ENCODE assay signal across 8 cellular contexts in genomic region chr1:17119744-17120482, GRCh38. TPM values are rescaled to one million over a fixed set of nuclear protein-coding genes. Genes with fewer than 3 reads are reported as not detected.
A peak's percentile ranks its signal among the peaks of the same experiment; 100 is the strongest.
DNase-seq lines count a peak whose midpoint lies in the region; ATAC-seq, FAIRE-seq and TF ChIP-seq lines count a peak whose summit lies in the region.

No MANE protein-coding gene starts in this region.

- POLR2A ChIA-PET in GM12878 (lab: Charles Lee), result interaction anchor here (0.6 to 3.9 kb wide), 10 partner anchors 9 to 110 kb away, joined by 3 to 23 read pairs (median 6); no protein-coding TSS in a partner anchor
- POLR2A ChIA-PET in naive thymus-derived CD4-positive, alpha-beta T cell (lab: Charles Lee), result no interaction called here
- POLR2A ChIA-PET in activated CD4-positive, alpha-beta memory T cell treated with anti-CD3 and anti-CD28 coated beads, Interleukin-2, amount 10 ng/mL, durations not matched to agents 7 days and 5 days (lab: Charles Lee), result no interaction called here

- peak overlapping the region; percentile 96 to 100 (median 100) for H3K4me2 ChIP-seq in BLaER1 treated with 17β-estradiol and CSF1 and Interleukin-3, amounts not matched to agents 10 nM and 100 nM
- H3K4me2 ChIP-seq in GM12878 (ENCODE audit: control insufficient read depth, insufficient read depth), result peak overlapping the region; percentile 69

- no peaks in the 10 kb centered on the region for H3K9me3 ChIP-seq in BLaER1 treated with 17β-estradiol and CSF1 and Interleukin-3, amounts not matched to agents 10 nM and 100 nM (replicated peaks in 1 of 11)
- H3K9me3 ChIP-seq in GM12878 (replicated peaks; ENCODE audit: control insufficient read depth, insufficient read depth, low read length), result no peaks in the 10 kb centered on the region
- H3K9me3 ChIP-seq in naive thymus-derived CD4-positive, alpha-beta T cell (ENCODE audit: control insufficient read depth in 2 of 3, low read length in 3 of 3), result no peaks in the 10 kb centered on the region
- H3K9me3 ChIP-seq in effector memory CD4-positive, alpha-beta T cell (ENCODE audit: control insufficient read depth, low read length), result no peaks in the 10 kb centered on the region

- peaks cover 19 to 25% (median 21%) of the 10 kb centered on the region in 11 experiments for H3K27me3 ChIP-seq in BLaER1 treated with 17β-estradiol and CSF1 and Interleukin-3, amounts not matched to agents 10 nM and 100 nM
- peaks cover 9 to 11% of the 10 kb centered on the region in 2 experiments; a peak in 3 of 4 replicates for H3K27me3 ChIP-seq in GM12878 (replicated peaks in 1 of 2; ENCODE audit: control insufficient read depth in 2 of 2, insufficient read depth in 2 of 2, low read length in 1 of 2)
- no peaks in the 10 kb centered on the region for H3K27me3 ChIP-seq in naive thymus-derived CD4-positive, alpha-beta T cell (ENCODE audit: control insufficient read depth in 2 of 2, insufficient read depth in 2 of 2, low read length in 2 of 2)
- H3K27me3 ChIP-seq in effector memory CD4-positive, alpha-beta T cell (replicated peaks; ENCODE audit: control insufficient read depth, insufficient read depth, low read length, poor library complexity, severe bottlenecking), result peaks cover 24% of the 10 kb centered on the region

- peak overlapping the region; percentile 46 for H2AFZ ChIP-seq in GM12878 (ENCODE audit: control insufficient read depth, low read depth, low read length)

- TF ChIP-seq CTCF in HFFc6 (IDR thresholded peaks at IDR 0.05) (no peak), GM12878 (IDR thresholded peaks at IDR 0.05 in 2 of 3, conservative IDR thresholded peaks at IDR 0.05 in 1 of 3; ENCODE audit: control insufficient read depth in 2 of 3, extremely low read depth in 1 of 3, insufficient read depth in 1 of 3, low read depth in 3 of 3, low read length in 3 of 3) (peak in 2 of 3 experiments; percentile 28 to 50; a peak in 3 of 6 replicates)

- no peaks in the 10 kb centered on the region for H3K79me2 ChIP-seq in GM12878 (ENCODE audit: control insufficient read depth, insufficient read depth, low read length)

- H3K9ac ChIP-seq in BLaER1 treated with 17β-estradiol and CSF1 and Interleukin-3, amounts not matched to agents 10 nM and 100 nM, result peak overlapping the region in 10 of 11 experiments; percentile 12 to 73 (median 46); a peak in 15 of 22 replicates
- H3K9ac ChIP-seq in GM12878 (ENCODE audit: control insufficient read depth, insufficient read depth, low read length), result no peak overlapping the region

- no peaks in the 10 kb centered on the region for H3K9me3 Mint-ChIP-seq in HFFc6
- no peaks in the 10 kb centered on the region for H3K9me3 Mint-ChIP-seq in naive thymus-derived CD4-positive, alpha-beta T cell
- H3K9me3 Mint-ChIP-seq in activated CD4-positive, alpha-beta memory T cell treated with anti-CD3 and anti-CD28 coated beads, Interleukin-2, amount 10 ng/mL, durations not matched to agents 7 days and 5 days, result no peaks in the 10 kb centered on the region

- no peak for FAIRE-seq in GM12878 (lab: Jason Lieb, UNC)

- peaks cover 0 to 21% (median 0%) of the 10 kb centered on the region in 11 experiments; a peak in 6 of 22 replicates for H4K20me1 ChIP-seq in BLaER1 treated with 17β-estradiol and CSF1 and Interleukin-3, amounts not matched to agents 10 nM and 100 nM
- no peaks in the 10 kb centered on the region for H4K20me1 ChIP-seq in GM12878 (ENCODE audit: control insufficient read depth, insufficient read depth)

- intact Hi-C loops in GM12878 (cut with micrococcal nuclease; ENCODE audit: unreplicated experiment) (loop anchor here (1.0 to 5.0 kb wide), 2 partner anchors 43 to 61 kb away; no protein-coding TSS in a partner anchor), left colon (cut with DNase I, micrococcal nuclease) (no loop called here)
- intact Hi-C loops in naive thymus-derived CD4-positive, alpha-beta T cell (cut with micrococcal nuclease), result no loop called here

- no peaks in the 10 kb centered on the region for H3K36me3 Mint-ChIP-seq in HFFc6 (ENCODE audit: low read depth)
- no peaks in the 10 kb centered on the region for H3K36me3 Mint-ChIP-seq in naive thymus-derived CD4-positive, alpha-beta T cell
- H3K36me3 Mint-ChIP-seq in activated CD4-positive, alpha-beta memory T cell treated with anti-CD3 and anti-CD28 coated beads, Interleukin-2, amount 10 ng/mL, durations not matched to agents 7 days and 5 days (ENCODE audit: low read depth), result no peaks in the 10 kb centered on the region

- H3K4me1 ChIP-seq in BLaER1 treated with 17β-estradiol and CSF1 and Interleukin-3, amounts not matched to agents 10 nM and 100 nM, result peaks cover 50 to 65% (median 58%) of the 10 kb centered on the region in 10 experiments
- peaks cover 8% of the 10 kb centered on the region; the same call in 1 of the 2 replicates for H3K4me1 ChIP-seq in GM12878 (ENCODE audit: control insufficient read depth, insufficient read depth, low read length)
- H3K4me1 ChIP-seq in naive thymus-derived CD4-positive, alpha-beta T cell (ENCODE audit: control insufficient read depth in 2 of 2, insufficient read depth in 2 of 2, low read length in 2 of 2), result peaks cover 0 to 7% of the 10 kb centered on the region in 2 donors
- H3K4me1 ChIP-seq in effector memory CD4-positive, alpha-beta T cell (ENCODE audit: control insufficient read depth, insufficient read depth, low read length, poor library complexity, severe bottlenecking), result peaks cover 13% of the 10 kb centered on the region

- TF ChIP-seq POLR2A in GM12878 (IDR thresholded peaks at IDR 0.05; ENCODE audit: low read depth, low read length), result no peak

- in situ Hi-C loops in GM12878 (cut with MboI), result loop anchor here (5.0 kb wide), 2 partner anchors 58 to 212 kb away; no protein-coding TSS in a partner anchor

- H3K27me3 Mint-ChIP-seq in HFFc6 (ENCODE audit: insufficient read depth), result peaks cover 37% of the 10 kb centered on the region
- H3K27me3 Mint-ChIP-seq in naive thymus-derived CD4-positive, alpha-beta T cell, result peaks cover 29 to 45% (median 35%) of the 10 kb centered on the region in 5 donors
- H3K27me3 Mint-ChIP-seq in activated CD4-positive, alpha-beta memory T cell treated with anti-CD3 and anti-CD28 coated beads, Interleukin-2, amount 10 ng/mL, durations not matched to agents 7 days and 5 days, result peaks cover 45% of the 10 kb centered on the region

- H3K4me3 ChIP-seq in BLaER1 treated with 17β-estradiol and CSF1 and Interleukin-3, amounts not matched to agents 10 nM and 100 nM, result peak overlapping the region; percentile 54 to 72 (median 62)
- H3K4me3 ChIP-seq in GM12878, result peak overlapping the region; percentile 63
- no peak overlapping the region for H3K4me3 ChIP-seq in naive thymus-derived CD4-positive, alpha-beta T cell (ENCODE audit: low read length)
- H3K4me3 ChIP-seq in effector memory CD4-positive, alpha-beta T cell (ENCODE audit: insufficient read depth, low read depth, low read length, poor library complexity, severe bottlenecking), result no peak overlapping the region

- no peak for DNase-seq in HFFc6
- peak; percentile 42 for DNase-seq in GM12878 (ENCODE audit: low read depth, low spot score)
- no peak for DNase-seq in naive thymus-derived CD4-positive, alpha-beta T cell
- no peak for DNase-seq in left colon
- DNase-seq in effector memory CD4-positive, alpha-beta T cell, result no peak
- no peak for DNase-seq in activated CD4-positive, alpha-beta memory T cell treated with anti-CD3 and anti-CD28 coated beads, Interleukin-2, amount 10 ng/mL, durations not matched to agents 7 days and 5 days

- no peak overlapping the region for H3K27ac Mint-ChIP-seq in HFFc6
- H3K27ac Mint-ChIP-seq in naive thymus-derived CD4-positive, alpha-beta T cell, result no peak overlapping the region
- no peak overlapping the region for H3K27ac Mint-ChIP-seq in activated CD4-positive, alpha-beta memory T cell treated with anti-CD3 and anti-CD28 coated beads, Interleukin-2, amount 10 ng/mL, durations not matched to agents 7 days and 5 days

- ATAC-seq in GM12878, result peak; percentile 80
- ATAC-seq in naive thymus-derived CD4-positive, alpha-beta T cell, result peak; percentile 52
- no peak for ATAC-seq in left colon
- no peak for ATAC-seq in HG02885 (IDR thresholded peaks at IDR 0.05; ENCODE audit: poor library complexity, unreplicated experiment)

- CTCF ChIA-PET in GM12878 (lab: Yijun Ruan, JAX), result interaction anchor here (0.7 to 12.1 kb wide), 11 partner anchors 10 to 217 kb away, joined by 3 to 315 read pairs (median 4); no protein-coding TSS in a partner anchor
- CTCF ChIA-PET in naive thymus-derived CD4-positive, alpha-beta T cell (lab: Charles Lee), result no interaction called here
- CTCF ChIA-PET in activated CD4-positive, alpha-beta memory T cell treated with anti-CD3 and anti-CD28 coated beads, Interleukin-2, amount 10 ng/mL, durations not matched to agents 7 days and 5 days (lab: Charles Lee), result interaction anchor here (0.8 kb wide), 1 partner anchor 121 kb away, joined by 4 read pairs; no protein-coding TSS in a partner anchor

- RAD21 ChIA-PET in GM12878 (lab: Charles Lee; ENCODE audit: unreplicated experiment), result interaction anchor here (0.6 to 9.7 kb wide), 17 partner anchors 9 to 126 kb away, joined by 3 to 186 read pairs (median 5); no protein-coding TSS in a partner anchor

- no peaks in the 10 kb centered on the region for H3K36me3 ChIP-seq in BLaER1 treated with 17β-estradiol and CSF1 and Interleukin-3, amounts not matched to agents 10 nM and 100 nM
- H3K36me3 ChIP-seq in GM12878 (ENCODE audit: control insufficient read depth in 2 of 2, insufficient read depth in 2 of 2, low read length in 1 of 2), result no peaks in the 10 kb centered on the region
- H3K36me3 ChIP-seq in naive thymus-derived CD4-positive, alpha-beta T cell (ENCODE audit: control insufficient read depth in 2 of 3, insufficient read depth in 3 of 3, low read length in 3 of 3), result no peaks in the 10 kb centered on the region
- no peaks in the 10 kb centered on the region for H3K36me3 ChIP-seq in effector memory CD4-positive, alpha-beta T cell (ENCODE audit: control insufficient read depth, insufficient read depth, low read length)

- no peak; a peak in 1 of 4 replicates for TF ChIP-seq EP300 in GM12878 (IDR thresholded peaks at IDR 0.05; ENCODE audit: borderline replicate concordance in 1 of 2, control insufficient read depth in 1 of 2, low read depth in 2 of 2, low read length in 2 of 2)

- 19% methylated on average over 19 of the region's 20 CpGs for WGBS in GM12878 (ENCODE audit: insufficient coverage, insufficient replicate concordance, low lambda C conversion rate, missing lambda C conversion rate)

- no TSS peak for BruUV-seq in GM12878 (replicated peaks; lab: Mats Ljungman, UMichigan)

- TF ChIP-seq RAD21 in GM12878 (IDR thresholded peaks at IDR 0.05; ENCODE audit: insufficient read depth, low read depth, low read length), result no peak

- H3K4me1 Mint-ChIP-seq in HFFc6 (ENCODE audit: low read depth), result peaks cover 17% of the 10 kb centered on the region
- peaks cover 0 to 23% (median 5%) of the 10 kb centered on the region in 7 donors for H3K4me1 Mint-ChIP-seq in naive thymus-derived CD4-positive, alpha-beta T cell
- H3K4me1 Mint-ChIP-seq in activated CD4-positive, alpha-beta memory T cell treated with anti-CD3 and anti-CD28 coated beads, Interleukin-2, amount 10 ng/mL, durations not matched to agents 7 days and 5 days, result peaks cover 4% of the 10 kb centered on the region

- H3K27ac ChIP-seq in BLaER1 treated with 17β-estradiol and CSF1 and Interleukin-3, amounts not matched to agents 10 nM and 100 nM, result peak overlapping the region in 8 of 11 experiments; percentile 35 to 78 (median 60); a peak in 15 of 22 replicates
- H3K27ac ChIP-seq in GM12878 (ENCODE audit: control insufficient read depth, insufficient read depth), result no peak overlapping the region
- H3K27ac ChIP-seq in naive thymus-derived CD4-positive, alpha-beta T cell (ENCODE audit: low read depth, low read length), result no peak overlapping the region
- no peak overlapping the region for H3K27ac ChIP-seq in effector memory CD4-positive, alpha-beta T cell (ENCODE audit: insufficient read depth, low read length, poor library complexity, severe bottlenecking)

- SMC1A ChIA-PET in GM12878 (lab: Charles Lee; ENCODE audit: uncharacterized antibody, unreplicated experiment), result interaction anchor here (1.2 to 12.4 kb wide), 11 partner anchors 9 to 216 kb away, joined by 3 to 236 read pairs (median 8); no protein-coding TSS in a partner anchor

- H3K4me3 Mint-ChIP-seq in HFFc6, result peak overlapping the region; percentile 36
- peak overlapping the region in 6 of 10 donors; percentile 12 to 75 (median 51) for H3K4me3 Mint-ChIP-seq in naive thymus-derived CD4-positive, alpha-beta T cell
- no peak overlapping the region for H3K4me3 Mint-ChIP-seq in activated CD4-positive, alpha-beta memory T cell treated with anti-CD3 and anti-CD28 coated beads, Interleukin-2, amount 10 ng/mL, durations not matched to agents 7 days and 5 days

RNA-seq across cellular contexts. Expression of gene PADI2, which starts 0.7 kb away (rescaled TPM):
- total RNA-seq in HFFc6 (2021; fragmentation: NEBNext Ultra II Directional; extraction: Animal tissue kit (Norgen Biotek cat#: 25700)), result under 1 TPM in 4 of 6 experiments, not detected in 2; 0.05 to 0.33 (median 0.13) TPM
- total RNA-seq in GM12878 (2013; cell fraction: nucleolus; rRNA removed), result 46.4 and 54.7 TPM in 2 replicates
- total RNA-seq in GM12878 (2014; rRNA removed), result 0.05 and 0.06 TPM in 2 replicates
- total RNA-seq in GM12878 (2014; rRNA removed; fragmentation: Illumina TruSeq; extraction: Trizol), result 0.09 TPM in 2 replicates
- 0.18 and 0.21 TPM in 2 replicates for total RNA-seq in GM12878 (2021)
- polyA plus RNA-seq in GM12878 (2011; ENCODE audit: low read depth), result 0.33 TPM
- 1.9 and 3.0 TPM in 2 replicates for polyA plus RNA-seq in GM12878 (2011; rRNA removed)
- polyA plus RNA-seq in GM12878 (2011; cell fraction: cytosol; rRNA removed), result 2.3 and 2.7 TPM in 2 replicates
- polyA plus RNA-seq in GM12878 (2011; cell fraction: nucleus; rRNA removed), result 7.6 and 15.7 TPM in 2 replicates
- polyA plus RNA-seq in GM12878 (2012), result 0.61 and 1.5 TPM in 2 replicates
- polyA plus RNA-seq in GM12878 (2014; fragmentation: Illumina TruSeq; extraction: Trizol), result 0.06 and 0.19 TPM in 2 replicates
- under 1 TPM; 0.05 to 0.09 TPM for polyA plus RNA-seq in GM12878 (2014; fragmentation: Nextera tagmentation; extraction: Ambion mirVana)
- 0.09 and 0.10 TPM in 2 replicates for polyA plus RNA-seq in GM12878 (2014; rRNA removed)
- under 1 TPM in 1 of 2 experiments, not detected in 1; 0.17 TPM for polyA plus RNA-seq in GM12878 (2016; fragmentation: Nextera tagmentation; extraction: Ambion mirVana)
- 3.7 and 4.6 TPM in 2 replicates for polyA minus RNA-seq in GM12878 (2011; rRNA and poly(A)+ RNA removed)
- polyA minus RNA-seq in GM12878 (2011; cell fraction: cytosol; rRNA and poly(A)+ RNA removed), result 1.9 and 2.0 TPM in 2 replicates
- polyA minus RNA-seq in GM12878 (2011; cell fraction: nucleus; rRNA and poly(A)+ RNA removed), result 2.1 and 2.3 TPM in 2 replicates
- 10 to 100 TPM in 1 of 5 experiments, 1 to 10 TPM in 1, under 1 TPM in 3; 0.08 to 11.2 (median 0.12) TPM for total RNA-seq in naive thymus-derived CD4-positive, alpha-beta T cell
- not detected for polyA plus RNA-seq in naive thymus-derived CD4-positive, alpha-beta T cell
- 100 to 1,000 TPM; 276 to 278 TPM for total RNA-seq in left colon
- total RNA-seq in activated CD4-positive, alpha-beta memory T cell treated with anti-CD3 and anti-CD28 coated beads, Interleukin-2, amount 10 ng/mL, durations not matched to agents 7 days and 5 days, result not detected

Comparison
In these comparisons a context has a peak if more than half of its experiments do, and no peak if none do; other contexts are left out.
1. H3K27ac ChIP-seq: peak in BLaER1 treated with 17β-estradiol and CSF1 and Interleukin-3, amounts not matched to agents 10 nM and 100 nM (8 of 11); none in GM12878 (single experiment), naive thymus-derived CD4-positive, alpha-beta T cell (single experiment) and effector memory CD4-positive, alpha-beta T cell (single experiment).
2. H3K4me3 ChIP-seq: peak in BLaER1 treated with 17β-estradiol and CSF1 and Interleukin-3, amounts not matched to agents 10 nM and 100 nM (10 of 10) and GM12878 (single experiment); none in naive thymus-derived CD4-positive, alpha-beta T cell (single experiment) and effector memory CD4-positive, alpha-beta T cell (single experiment).
3. ATAC-seq: peak in GM12878 (single experiment) and naive thymus-derived CD4-positive, alpha-beta T cell (single experiment); none in left colon (single experiment) and HG02885 (single experiment).
4. RNA of gene PADI2, which starts 0.7 kb away (total RNA-seq): 276 to 278 TPM in left colon; 0.08 to 11.2 TPM in naive thymus-derived CD4-positive, alpha-beta T cell, 0.05 to 54.7 TPM in GM12878, not detected in activated CD4-positive, alpha-beta memory T cell treated with anti-CD3 and anti-CD28 coated beads, Interleukin-2, amount 10 ng/mL, durations not matched to agents 7 days and 5 days and 0.05 to 0.33 TPM in HFFc6; every median in the first group is over 4 times any median in the second.